ENCODE assay signal across 9 cellular contexts in genomic region chr2:199911877-199912161, GRCh38. TPM values are rescaled to one million over a fixed set of nuclear protein-coding genes. Genes with fewer than 3 reads are reported as not detected.
DNase-seq lines count a peak whose midpoint lies in the region; ATAC-seq, FAIRE-seq and TF ChIP-seq lines count a peak whose summit lies in the region.
"Had no signal": no experiment of that assay in that cellular context is flagged by ENCODE, and none has a peak within 500 bp of the region (broad histone marks: within the 10 kb centered on the region; RNA-seq: fewer than 3 reads in every experiment).

No MANE protein-coding gene starts in this region.

- H3K4me2 ChIP-seq in K562 (ENCODE audit: insufficient read depth, low read length) = peak overlapping the region; percentile 96

- peaks cover 32% of the 10 kb centered on the region for H3K36me3 Mint-ChIP-seq in activated CD4-positive, alpha-beta T cell treated with anti-CD3 and anti-CD28 coated beads, Interleukin-2, amount 10 ng/mL, durations not matched to agents 7 days and 5 days (ENCODE audit: low read depth)

- ATAC-seq in K562 (no peak), lower lobe of right lung (no peak), HG02571 (IDR thresholded peaks at IDR 0.05; ENCODE audit: unreplicated experiment) (no peak), GM21381 (IDR thresholded peaks at IDR 0.05; ENCODE audit: unreplicated experiment) (no peak)

- H3K9me1 ChIP-seq in K562 (ENCODE audit: control insufficient read depth, insufficient read depth, low read length) = no peaks in the 10 kb centered on the region

- BruUV-seq in K562 (replicated peaks; lab: Mats Ljungman, UMichigan) = no TSS peak

- no peak for TF ChIP-seq CTCF in K562 (IDR thresholded peaks at IDR 0.05 in 2 of 3, conservative IDR thresholded peaks at IDR 0.05 in 1 of 3; ENCODE audit: insufficient read depth in 2 of 3, low read depth in 1 of 3, low read length in 3 of 3)
- no peak for TF ChIP-seq CTCF in lower lobe of right lung (IDR thresholded peaks at IDR 0.05)
- TF ChIP-seq CTCF in tibial nerve (IDR thresholded peaks at IDR 0.05) = no peak

- CTCF ChIA-PET in activated CD4-positive, alpha-beta T cell treated with anti-CD3 and anti-CD28 coated beads, Interleukin-2, amount 10 ng/mL, durations not matched to agents 7 days and 5 days (lab: Charles Lee) = no interaction called here
- CTCF ChIA-PET in K562 (lab: Yijun Ruan, JAX; ENCODE audit: low intra/inter-chr PET ratio) = no interaction called here

- no peak for TF ChIP-seq POLR2A in K562 (conservative IDR thresholded peaks at IDR 0.05)
- TF ChIP-seq POLR2A in tibial nerve (IDR thresholded peaks at IDR 0.05) = no peak

- peaks cover 28% of the 10 kb centered on the region for H3K4me1 Mint-ChIP-seq in activated CD4-positive, alpha-beta T cell treated with anti-CD3 and anti-CD28 coated beads, Interleukin-2, amount 10 ng/mL, durations not matched to agents 7 days and 5 days

- H3K27me3 Mint-ChIP-seq in activated CD4-positive, alpha-beta T cell treated with anti-CD3 and anti-CD28 coated beads, Interleukin-2, amount 10 ng/mL, durations not matched to agents 7 days and 5 days = no peaks in the 10 kb centered on the region

- in situ Hi-C loops in K562 (cut with MboI) = no loop called here

- peak overlapping the region; percentile 90 for H3K4me3 ChIP-seq in K562
- peak overlapping the region; percentile 84 for H3K4me3 ChIP-seq in lower lobe of right lung
- H3K4me3 ChIP-seq in tibial nerve = peak overlapping the region; percentile 81 to 100 (median 92)

- intact Hi-C loops in K562 (cut with micrococcal nuclease) (no loop called here), lower lobe of right lung (cut with DNase I) (no loop called here)

- TF ChIP-seq EP300 in K562 (IDR thresholded peaks at IDR 0.05; ENCODE audit: low read length) (no peak), tibial nerve (IDR thresholded peaks at IDR 0.05) (no peak)

- H3K4me1 ChIP-seq in K562 (replicated peaks in 1 of 2; ENCODE audit: control insufficient read depth in 2 of 2, insufficient read depth in 2 of 2, low read length in 2 of 2) (peaks cover 3 to 10% of the 10 kb centered on the region in 2 experiments; a peak in 3 of 5 replicates), lower lobe of right lung (peaks cover 28% of the 10 kb centered on the region), tibial nerve (peaks cover 0 to 39% (median 12%) of the 10 kb centered on the region in 4 donors)

- H3K9me3 ChIP-seq in K562 (replicated peaks; ENCODE audit: control insufficient read depth, insufficient read depth, low read depth, low read length) (peaks cover 12% of the 10 kb centered on the region), lower lobe of right lung (no peaks in the 10 kb centered on the region), tibial nerve (peaks cover 0 to 4% (median 0%) of the 10 kb centered on the region in 4 donors)

- no peaks in the 10 kb centered on the region for H4K20me1 ChIP-seq in K562 (replicated peaks; ENCODE audit: control insufficient read depth, insufficient read depth, low read length)

- whole genome bisulfite sequencing in K562 (ENCODE audit: insufficient coverage, low coverage, missing lambda C conversion rate) = under 1% methylated on average over 11 of the region's 13 CpGs
- WGBS in tibial nerve, 2 donors = 0 to 1% methylated on average over 13 of the region's 13 CpGs

- peaks cover 52% of the 10 kb centered on the region for H3K79me2 ChIP-seq in K562 (ENCODE audit: control insufficient read depth, insufficient read depth, low read length)

- H3K36me3 ChIP-seq in K562 (ENCODE audit: control insufficient read depth, insufficient read depth, low read length) (peaks cover 30% of the 10 kb centered on the region; the same call in 2 of the 3 replicates), lower lobe of right lung (no peaks in the 10 kb centered on the region), tibial nerve (peaks cover 0 to 14% (median 0%) of the 10 kb centered on the region in 3 donors)

- peak overlapping the region; percentile 91 to 99 for H3K9ac ChIP-seq in K562 (ENCODE audit: insufficient read depth in 1 of 2, low read depth in 2 of 2, low read length in 2 of 2)

- POLR2A ChIA-PET in activated CD4-positive, alpha-beta T cell treated with anti-CD3 and anti-CD28 coated beads, Interleukin-2, amount 10 ng/mL, durations not matched to agents 7 days and 5 days (lab: Charles Lee) = no interaction called here
- POLR2A ChIA-PET in K562 (lab: Yijun Ruan, JAX) = interaction anchor here (1.5 kb wide), 1 partner anchor 12 kb away, joined by 10 read pairs; no protein-coding TSS in a partner anchor

- no peak for DNase-seq in activated CD4-positive, alpha-beta T cell treated with anti-CD3 and anti-CD28 coated beads, Interleukin-2, amount 10 ng/mL, durations not matched to agents 7 days and 5 days
- no peak for DNase-seq in activated CD4-positive, alpha-beta T cell treated with anti-CD3 and anti-CD28 coated beads, Interleukin-2, amount 50 U/mL, for 1 hour
- no peak for DNase-seq in K562 (ENCODE audit: extremely low read depth in 1 of 4, low spot score in 3 of 4)
- DNase-seq in lower lobe of right lung = no peak
- peak in 1 of 2 donors; percentile 21 for DNase-seq in tibial nerve (ENCODE audit: low spot score in 2 of 2)
- DNase-seq in activated CD4-positive, CD25-positive, alpha-beta regulatory T cell (lab: John Stamatoyannopoulos, UW) = no peak

- H3K27me3 ChIP-seq in K562 (ENCODE audit: control insufficient read depth in 2 of 2, insufficient read depth in 2 of 2, low read length in 2 of 2) (no peaks in the 10 kb centered on the region), lower lobe of right lung (ENCODE audit: low read depth) (no peaks in the 10 kb centered on the region), tibial nerve (no peaks in the 10 kb centered on the region)

- peak overlapping the region; percentile 88 for H2AFZ ChIP-seq in K562 (ENCODE audit: low read depth, low read length)

- TF ChIP-seq RAD21 in K562 (CRISPR knock-in tag; conservative IDR thresholded peaks at IDR 0.05 in 1 of 2, IDR thresholded peaks at IDR 0.05 in 1 of 2) = no peak

- H3K27ac ChIP-seq in K562 (ENCODE audit: extremely low read depth, low read depth, low read length) (peak overlapping the region; percentile 95), lower lobe of right lung (peak overlapping the region; percentile 94), tibial nerve (peak overlapping the region; percentile 97 to 98 (median 97))

- peak; percentile 44 for FAIRE-seq in K562 (lab: Jason Lieb, UNC)
- FAIRE-seq: G401.6 had no signal

- peaks cover 8% of the 10 kb centered on the region for H3K9me3 Mint-ChIP-seq in activated CD4-positive, alpha-beta T cell treated with anti-CD3 and anti-CD28 coated beads, Interleukin-2, amount 10 ng/mL, durations not matched to agents 7 days and 5 days

- peak overlapping the region; percentile 92 for H3K27ac Mint-ChIP-seq in activated CD4-positive, alpha-beta T cell treated with anti-CD3 and anti-CD28 coated beads, Interleukin-2, amount 10 ng/mL, durations not matched to agents 7 days and 5 days

- peak overlapping the region; percentile 92 for H3K4me3 Mint-ChIP-seq in activated CD4-positive, alpha-beta T cell treated with anti-CD3 and anti-CD28 coated beads, Interleukin-2, amount 10 ng/mL, durations not matched to agents 7 days and 5 days

RNA-seq across cellular contexts. Expression of gene C2orf69, which starts 0.7 kb away (rescaled TPM):
- total RNA-seq in activated CD4-positive, alpha-beta T cell treated with anti-CD3 and anti-CD28 coated beads, Interleukin-2, amount 10 ng/mL, durations not matched to agents 7 days and 5 days = 10 to 100 TPM; 18.0 to 18.4 TPM
- 2.5 and 10.7 TPM in 2 replicates for total RNA-seq in K562 (2011; cell fraction: chromatin; rRNA removed; ENCODE audit: low replicate concordance)
- total RNA-seq in K562 (2011; cell fraction: nucleolus; rRNA removed) = 2.0 and 3.4 TPM in 2 replicates
- 5.7 and 10.3 TPM in 2 replicates for total RNA-seq in K562 (2011; cell fraction: nucleoplasm; rRNA removed)
- total RNA-seq in K562 (2014; rRNA removed) = 4.0 and 6.2 TPM in 2 replicates
- total RNA-seq in K562 (2014; rRNA removed; fragmentation: Illumina TruSeq; extraction: Trizol) = 9.8 and 10.1 TPM in 2 replicates
- 7.7 and 9.1 TPM in 2 replicates for total RNA-seq in K562 (2015; rRNA removed; fragmentation: Illumina TruSeq; extraction: Trizol)
- total RNA-seq in K562 (2021) = 7.4 and 8.5 TPM in 2 replicates
- polyA plus RNA-seq in K562 (2011; rRNA removed) = 4.7 and 5.7 TPM in 2 replicates
- polyA plus RNA-seq in K562 (2011; cell fraction: cytosol; rRNA removed) = 2.0 and 3.4 TPM in 2 replicates
- polyA plus RNA-seq in K562 (2011; cell fraction: nucleus; rRNA removed) = 2.2 and 2.6 TPM in 2 replicates
- polyA plus RNA-seq in K562 (2012) = 4.5 and 6.5 TPM in 2 replicates
- 5.4 and 6.0 TPM in 2 replicates for polyA plus RNA-seq in K562 (2014; fragmentation: Illumina TruSeq; extraction: Trizol)
- polyA plus RNA-seq in K562 (2014; fragmentation: Nextera tagmentation; extraction: Ambion mirVana) = 1 to 10 TPM; 3.4 to 4.3 TPM
- 4.3 and 4.9 TPM in 2 replicates for polyA plus RNA-seq in K562 (2014; rRNA removed)
- 5.1 and 6.6 TPM in 2 replicates for polyA minus RNA-seq in K562 (2011; rRNA and poly(A)+ RNA removed)
- polyA minus RNA-seq in K562 (2011; cell fraction: cytosol; rRNA and poly(A)+ RNA removed) = 3.3 and 3.6 TPM in 2 replicates
- 5.1 and 6.0 TPM in 2 replicates for polyA minus RNA-seq in K562 (2011; cell fraction: nucleus; rRNA and poly(A)+ RNA removed)
- 12.5 TPM for total RNA-seq in lower lobe of right lung
- 10 to 100 TPM in 1 of 4 donors, 1 to 10 TPM in 3; 6.1 to 14.3 (median 9.3) TPM for total RNA-seq in tibial nerve

RNA-seq across cellular contexts. Expression of gene TYW5, which starts 43.5 kb away (rescaled TPM):
- total RNA-seq in activated CD4-positive, alpha-beta T cell treated with anti-CD3 and anti-CD28 coated beads, Interleukin-2, amount 10 ng/mL, durations not matched to agents 7 days and 5 days = 1 to 10 TPM; 7.9 to 8.5 TPM
- total RNA-seq in K562 (2011; cell fraction: chromatin; rRNA removed; ENCODE audit: low replicate concordance) = 7.7 and 28.3 TPM in 2 replicates
- 3.0 and 5.4 TPM in 2 replicates for total RNA-seq in K562 (2011; cell fraction: nucleolus; rRNA removed)
- total RNA-seq in K562 (2011; cell fraction: nucleoplasm; rRNA removed) = 13.4 and 24.3 TPM in 2 replicates
- total RNA-seq in K562 (2014; rRNA removed) = 4.7 TPM in 2 replicates
- total RNA-seq in K562 (2014; rRNA removed; fragmentation: Illumina TruSeq; extraction: Trizol) = 7.1 TPM in 2 replicates
- total RNA-seq in K562 (2015; rRNA removed; fragmentation: Illumina TruSeq; extraction: Trizol) = 7.2 and 7.7 TPM in 2 replicates
- 3.5 and 3.6 TPM in 2 replicates for total RNA-seq in K562 (2021)
- 4.6 and 5.6 TPM in 2 replicates for polyA plus RNA-seq in K562 (2011; rRNA removed)
- 1.00 and 1.9 TPM in 2 replicates for polyA plus RNA-seq in K562 (2011; cell fraction: cytosol; rRNA removed)
- 6.5 and 6.8 TPM in 2 replicates for polyA plus RNA-seq in K562 (2011; cell fraction: nucleus; rRNA removed)
- 2.6 and 3.2 TPM in 2 replicates for polyA plus RNA-seq in K562 (2012)
- 3.7 and 4.3 TPM in 2 replicates for polyA plus RNA-seq in K562 (2014; fragmentation: Illumina TruSeq; extraction: Trizol)
- 1 to 10 TPM; 4.1 to 4.3 TPM for polyA plus RNA-seq in K562 (2014; fragmentation: Nextera tagmentation; extraction: Ambion mirVana)
- 4.3 and 4.6 TPM in 2 replicates for polyA plus RNA-seq in K562 (2014; rRNA removed)
- polyA minus RNA-seq in K562 (2011; rRNA and poly(A)+ RNA removed) = 7.0 and 8.8 TPM in 2 replicates
- 1.6 and 2.2 TPM in 2 replicates for polyA minus RNA-seq in K562 (2011; cell fraction: cytosol; rRNA and poly(A)+ RNA removed)
- 7.1 and 10.7 TPM in 2 replicates for polyA minus RNA-seq in K562 (2011; cell fraction: nucleus; rRNA and poly(A)+ RNA removed)
- 5.8 TPM for total RNA-seq in lower lobe of right lung
- 10 to 100 TPM in 1 of 4 donors, 1 to 10 TPM in 3; 6.3 to 12.2 (median 6.9) TPM for total RNA-seq in tibial nerve

RNA-seq across cellular contexts. Expression of gene MAIP1, which starts 43.6 kb away (rescaled TPM):
- total RNA-seq in activated CD4-positive, alpha-beta T cell treated with anti-CD3 and anti-CD28 coated beads, Interleukin-2, amount 10 ng/mL, durations not matched to agents 7 days and 5 days = 10 to 100 TPM; 20.6 to 20.7 TPM
- 5.2 and 5.8 TPM in 2 replicates for total RNA-seq in K562 (2011; cell fraction: chromatin; rRNA removed; ENCODE audit: low replicate concordance)
- 10.7 and 11.8 TPM in 2 replicates for total RNA-seq in K562 (2011; cell fraction: nucleolus; rRNA removed)
- 5.4 and 10.4 TPM in 2 replicates for total RNA-seq in K562 (2011; cell fraction: nucleoplasm; rRNA removed)
- total RNA-seq in K562 (2014; rRNA removed) = 28.8 and 33.6 TPM in 2 replicates
- 24.5 and 34.0 TPM in 2 replicates for total RNA-seq in K562 (2014; rRNA removed; fragmentation: Illumina TruSeq; extraction: Trizol)
- total RNA-seq in K562 (2015; rRNA removed; fragmentation: Illumina TruSeq; extraction: Trizol) = 29.1 and 30.0 TPM in 2 replicates
- 26.6 and 26.7 TPM in 2 replicates for total RNA-seq in K562 (2021)
- 20.4 and 21.8 TPM in 2 replicates for polyA plus RNA-seq in K562 (2011; rRNA removed)
- 10.6 and 24.7 TPM in 2 replicates for polyA plus RNA-seq in K562 (2011; cell fraction: cytosol; rRNA removed)
- polyA plus RNA-seq in K562 (2011; cell fraction: nucleus; rRNA removed) = 5.5 and 6.9 TPM in 2 replicates
- 16.4 and 20.2 TPM in 2 replicates for polyA plus RNA-seq in K562 (2012)
- 20.2 and 20.7 TPM in 2 replicates for polyA plus RNA-seq in K562 (2014; fragmentation: Illumina TruSeq; extraction: Trizol)
- polyA plus RNA-seq in K562 (2014; fragmentation: Nextera tagmentation; extraction: Ambion mirVana) = 1 to 10 TPM; 3.6 to 7.9 TPM
- polyA plus RNA-seq in K562 (2014; rRNA removed) = 17.2 and 30.0 TPM in 2 replicates
- polyA minus RNA-seq in K562 (2011; rRNA and poly(A)+ RNA removed) = 17.8 and 21.4 TPM in 2 replicates
- polyA minus RNA-seq in K562 (2011; cell fraction: cytosol; rRNA and poly(A)+ RNA removed) = 16.9 TPM in 2 replicates
- 10.4 and 13.9 TPM in 2 replicates for polyA minus RNA-seq in K562 (2011; cell fraction: nucleus; rRNA and poly(A)+ RNA removed)
- 14.8 TPM for total RNA-seq in lower lobe of right lung
- total RNA-seq in tibial nerve = 10 to 100 TPM in 2 of 4 donors, 1 to 10 TPM in 2; 9.0 to 16.3 (median 11.1) TPM
